1 cellular context compared by ENCODE assay signal in the genomic region with DNA sequence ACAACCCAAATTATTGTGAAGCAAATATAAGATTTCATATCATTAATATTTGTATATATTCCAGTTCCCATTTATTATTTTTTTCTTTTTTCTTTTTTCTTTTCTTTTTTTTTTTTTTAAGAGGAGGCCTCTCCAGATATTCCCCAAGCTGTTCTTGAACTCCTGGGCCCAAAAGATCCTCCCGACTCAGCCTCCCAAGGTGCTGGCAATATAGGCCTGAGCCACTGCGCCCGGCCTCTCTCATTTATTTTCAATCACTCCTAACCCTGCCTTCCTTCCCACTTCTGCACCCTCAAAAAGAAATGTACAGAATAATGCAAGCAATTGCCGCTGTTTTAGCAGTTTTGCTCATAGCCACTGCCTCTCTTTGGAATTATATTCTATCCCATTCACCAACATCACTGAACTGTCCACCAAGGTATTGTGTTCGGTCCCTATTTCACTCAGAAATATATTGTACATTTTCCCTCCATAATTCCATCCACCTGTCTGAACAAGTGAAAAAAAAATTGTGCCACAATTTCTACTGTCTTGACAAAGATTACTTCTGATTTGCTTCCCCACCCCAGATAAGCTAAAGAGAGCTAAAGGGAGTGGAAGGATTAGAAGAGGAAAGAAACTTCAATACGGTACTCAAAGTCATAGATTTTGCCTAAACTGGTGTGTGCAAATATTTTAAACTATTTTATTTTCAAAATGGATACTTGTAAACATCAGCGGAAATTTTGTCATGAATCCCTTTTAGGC.
TF ChIP-seq lines count a peak whose summit lies in the region.

No MANE protein-coding gene starts in this region.

TF ChIP-seq in H1, 55 proteins besides CTCF, POLR2A, EP300 and RAD21:
- TF ChIP-seq KDM1A (IDR thresholded peaks at IDR 0.05; ENCODE audit: borderline replicate concordance, low read length) (no peak), POLR2AphosphoS5 (IDR thresholded peaks at IDR 0.05; ENCODE audit: low read depth, low read length) (no peak), MAFK (IDR thresholded peaks at IDR 0.05; ENCODE audit: low read depth, low read length) (no peak), TCF12 (IDR thresholded peaks at IDR 0.05; ENCODE audit: low read depth, low read length) (no peak), TEAD4 (IDR thresholded peaks at IDR 0.05; ENCODE audit: low read depth, low read length) (no peak), CREB1 (IDR thresholded peaks at IDR 0.05) (no peak), SP2 (IDR thresholded peaks at IDR 0.05; ENCODE audit: low read length) (no peak), SP4 (IDR thresholded peaks at IDR 0.05; ENCODE audit: low read length) (no peak), GTF2F1 (IDR thresholded peaks at IDR 0.05; ENCODE audit: borderline replicate concordance, low read depth, low read length) (no peak), BRCA1 (IDR thresholded peaks at IDR 0.05; ENCODE audit: low read depth, low read length) (no peak), JUND (IDR thresholded peaks at IDR 0.05; ENCODE audit: low read length) (no peak), SAP30 (IDR thresholded peaks at IDR 0.05; ENCODE audit: insufficient read depth, insufficient replicate concordance, low read length) (no peak), GABPA (IDR thresholded peaks at IDR 0.05; ENCODE audit: borderline replicate concordance, insufficient read depth, low read length) (no peak), FOSL1 (IDR thresholded peaks at IDR 0.05; ENCODE audit: insufficient read depth, low read depth, low read length) (no peak), KDM5A (IDR thresholded peaks at IDR 0.05; ENCODE audit: low read length) (no peak), TBP (IDR thresholded peaks at IDR 0.05; ENCODE audit: low read depth, low read length) (no peak), CHD1 (IDR thresholded peaks at IDR 0.05; ENCODE audit: low read depth, low read length) (no peak), SIRT6 (IDR thresholded peaks at IDR 0.05; ENCODE audit: low read length) (no peak), CTBP2 (IDR thresholded peaks at IDR 0.05; ENCODE audit: borderline replicate concordance, insufficient read depth, insufficient read length, low read length) (no peak), KDM4A (IDR thresholded peaks at IDR 0.05; ENCODE audit: low read depth, low read length, severe bottlenecking) (no peak)
